ENCODE assay signal across 7 cellular contexts in the genomic region with DNA sequence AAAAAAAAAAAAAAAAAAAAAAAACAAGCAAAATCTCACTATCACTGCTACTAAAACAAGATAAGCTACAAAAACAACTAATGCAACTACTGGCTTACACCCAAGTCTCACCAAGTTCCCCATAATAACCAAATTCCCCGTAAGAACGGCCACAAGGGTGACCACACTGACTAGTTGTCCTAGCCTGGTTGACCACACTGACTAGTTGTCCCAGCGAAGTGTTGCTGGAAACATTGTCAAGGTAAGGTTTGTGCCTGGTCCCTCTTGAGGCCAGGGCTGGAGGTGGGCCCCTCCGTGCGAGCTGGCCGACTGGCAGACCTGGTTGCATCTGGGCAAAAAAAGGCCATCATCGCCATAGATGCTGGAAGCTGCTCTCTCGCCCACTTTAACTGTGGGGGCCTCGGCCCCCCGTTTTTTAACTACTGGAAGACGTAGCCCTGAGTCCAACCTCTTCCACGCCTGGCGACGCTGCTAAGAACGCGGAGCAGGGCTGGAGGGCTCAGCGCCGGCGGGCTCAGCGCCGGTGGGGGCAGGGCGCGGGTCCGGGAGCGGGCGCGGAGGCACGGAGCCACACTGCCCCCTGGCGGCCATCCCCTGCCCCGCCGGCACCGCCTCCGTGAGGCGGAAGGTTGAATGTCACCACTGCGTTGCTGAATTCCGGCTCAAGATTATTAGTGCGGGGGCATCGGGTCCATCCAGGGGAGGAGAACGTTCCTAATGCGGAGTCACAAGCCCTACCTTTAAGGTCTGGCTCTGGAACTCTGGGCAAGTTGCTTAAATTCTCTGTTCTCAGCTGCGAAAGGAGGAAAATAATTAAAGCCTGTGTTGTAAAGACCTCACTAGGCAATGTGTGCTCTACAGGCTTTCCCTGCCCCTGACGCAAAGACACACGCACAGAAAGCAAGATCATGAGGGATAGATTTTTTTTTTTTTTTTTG.
DNase-seq lines count a peak whose midpoint lies in the region; ATAC-seq, FAIRE-seq and TF ChIP-seq lines count a peak whose summit lies in the region.

No MANE protein-coding gene starts in this region.

- no peak for TF ChIP-seq EP300 in HepG2 (IDR thresholded peaks at IDR 0.05; ENCODE audit: low read depth in 2 of 2, low read length in 2 of 2)
- TF ChIP-seq EP300 in HepG2 (CRISPR knock-in tag; IDR thresholded peaks at IDR 0.05; ENCODE audit: borderline replicate concordance): no peak

- no peaks in the 10 kb centered on the region for H3K36me3 ChIP-seq in HepG2 (replicated peaks in 1 of 2; ENCODE audit: control insufficient read depth in 1 of 2, insufficient read depth in 2 of 2, low read length in 2 of 2)

- POLR2A ChIA-PET in HepG2 (lab: Yijun Ruan, JAX): interaction anchor here (0.8 kb wide), 1 partner anchor 343 kb away, joined by 3 read pairs; a partner anchor contains a TSS

- H4K20me1 ChIP-seq in HepG2 (ENCODE audit: insufficient read depth, low read length): no peaks in the 10 kb centered on the region

- peak overlapping the region; percentile 33 for H2AFZ ChIP-seq in HepG2 (ENCODE audit: low read length)

- 10% methylated on average over 9 of the region's 43 CpGs for whole genome bisulfite sequencing in HepG2 (ENCODE audit: low lambda C conversion rate)

- in situ Hi-C loops in HepG2 (cut with HindIII; ENCODE audit: extremely low pct_ligation_motif_present, low pct_unique_long_range_greater_than_20kb): no loop called here

- H3K9me3 ChIP-seq in HepG2 (ENCODE audit: low read length): no peaks in the 10 kb centered on the region

- TF ChIP-seq POLR2A in HepG2 (IDR thresholded peaks at IDR 0.05; ENCODE audit: insufficient read depth in 1 of 2, low read depth in 2 of 2, low read length in 2 of 2): no peak

- CTCF ChIA-PET in HepG2 (lab: Yijun Ruan, JAX; ENCODE audit: low intra/inter-chr PET ratio, low total read pairs): interaction anchor here (0.8 to 1.3 kb wide), 3 partner anchors 99 to 1087 kb away, joined by 3 to 4 read pairs (median 3); no protein-coding TSS in a partner anchor

- peaks cover 10% of the 10 kb centered on the region for H3K4me1 ChIP-seq in HepG2 (ENCODE audit: insufficient read depth, low read length)

- intact Hi-C loops in HepG2 (cut with micrococcal nuclease; ENCODE audit: unreplicated experiment): loop anchor here (5.0 to 10.0 kb wide), 3 partner anchors 153 to 703 kb away; a partner anchor contains a TSS

- peak; percentile 98 for TF ChIP-seq RAD21 in HepG2 (CRISPR knock-in tag; IDR thresholded peaks at IDR 0.05)

- H3K27ac ChIP-seq in HepG2 (ENCODE audit: extremely low read length, insufficient read depth, low read length): no peak overlapping the region

- peaks cover 0 to 38% of the 10 kb centered on the region in 2 experiments; a peak in 3 of 5 replicates for H3K27me3 ChIP-seq in HepG2 (ENCODE audit: control insufficient read depth in 1 of 2, insufficient read depth in 2 of 2, low read length in 2 of 2)

- TF ChIP-seq CTCF in HepG2 (CRISPR knock-in tag; IDR thresholded peaks at IDR 0.05): peak; percentile 90

- H3K4me3 ChIP-seq in HepG2 (replicated peaks in 1 of 3; ENCODE audit: insufficient read depth in 1 of 3, low read depth in 2 of 3, low read length in 3 of 3): peak overlapping the region; percentile 35 to 72 (median 39)

- no peak for FAIRE-seq in HepG2 (lab: Jason Lieb, UNC)

- ATAC-seq in GM18498 (IDR thresholded peaks at IDR 0.05; ENCODE audit: unreplicated experiment): peak; percentile 91
- peak; percentile 75 for ATAC-seq in HG03064 (IDR thresholded peaks at IDR 0.05; ENCODE audit: low read depth, unreplicated experiment)
- peak; percentile 93 for ATAC-seq in HepG2

- BruUV-seq in HepG2 (replicated peaks; lab: Mats Ljungman, UMichigan): no TSS peak

- H3K9ac ChIP-seq in HepG2 (ENCODE audit: insufficient read depth, low read depth, low read length): peak overlapping the region; percentile 4; the same call in 1 of the 2 replicates

- H3K4me2 ChIP-seq in HepG2 (ENCODE audit: low read depth, low read length): peak overlapping the region; percentile 99

- DNase-seq in NCI-H510A (lab: John Stamatoyannopoulos, UW) (peak; percentile 32), dedifferentiated amniotic fluid mesenchymal stem cell (ENCODE audit: extremely low spot score) (peak; percentile 22), HepG2 (ENCODE audit: low spot score) (peak; percentile 28)
- peak; percentile 67 for DNase-seq in activated CD4-positive, alpha-beta T cell treated with anti-CD3 and anti-CD28 coated beads, Interleukin-2, amount 50 U/mL, for 1 hour
- peak; percentile 61 for DNase-seq in stimulated activated CD4-positive, alpha-beta T cell treated with anti-CD3 and anti-CD28 coated beads, Interleukin-2, amount 100 ng/mL, for 4 hours (ENCODE audit: low read depth)

- H3K79me2 ChIP-seq in HepG2 (ENCODE audit: insufficient read depth, low read length): no peaks in the 10 kb centered on the region

TF ChIP-seq in HepG2, 621 proteins besides CTCF, POLR2A, EP300 and RAD21 (continues in another document):
- TF ChIP-seq ZNF724P (CRISPR knock-in tag; IDR thresholded peaks at IDR 0.05; ENCODE audit: borderline replicate concordance) (no peak), ZNF274 (CRISPR knock-in tag; IDR thresholded peaks at IDR 0.05) (peak; percentile 81; the same call in 1 of the 2 replicates), ATF7 (IDR thresholded peaks at IDR 0.05) (no peak), ATF7 (CRISPR knock-in tag; IDR thresholded peaks at IDR 0.05) (no peak), TEAD3 (CRISPR knock-in tag; optimal IDR thresholded peaks at IDR 0.05; ENCODE audit: borderline replicate concordance) (peak; percentile 46), FOXJ3 (CRISPR knock-in tag; IDR thresholded peaks at IDR 0.05; ENCODE audit: borderline replicate concordance) (no peak), RCOR2 (CRISPR knock-in tag; IDR thresholded peaks at IDR 0.05) (peak; percentile 22; the same call in 1 of the 2 replicates), SP2 (CRISPR knock-in tag; IDR thresholded peaks at IDR 0.05) (no peak), JUNB (CRISPR knock-in tag; IDR thresholded peaks at IDR 0.05; ENCODE audit: borderline replicate concordance) (no peak), ZBTB1 (CRISPR knock-in tag; IDR thresholded peaks at IDR 0.05; ENCODE audit: borderline replicate concordance) (no peak), ZNF235 (CRISPR knock-in tag; IDR thresholded peaks at IDR 0.05; ENCODE audit: borderline replicate concordance) (no peak), ZSCAN20 (CRISPR knock-in tag; IDR thresholded peaks at IDR 0.05; ENCODE audit: borderline replicate concordance) (no peak), RFXAP (CRISPR knock-in tag; IDR thresholded peaks at IDR 0.05; ENCODE audit: borderline replicate concordance) (no peak), ZSCAN22 (CRISPR knock-in tag; IDR thresholded peaks at IDR 0.05) (no peak), KDM6A (CRISPR knock-in tag; IDR thresholded peaks at IDR 0.05; ENCODE audit: low read depth) (no peak), TBL1XR1 (IDR thresholded peaks at IDR 0.05; ENCODE audit: borderline replicate concordance, low read length, partially characterized antibody) (no peak), FOXK2 (IDR thresholded peaks at IDR 0.05) (no peak)
- TF ChIP-seq, protein P1, sequence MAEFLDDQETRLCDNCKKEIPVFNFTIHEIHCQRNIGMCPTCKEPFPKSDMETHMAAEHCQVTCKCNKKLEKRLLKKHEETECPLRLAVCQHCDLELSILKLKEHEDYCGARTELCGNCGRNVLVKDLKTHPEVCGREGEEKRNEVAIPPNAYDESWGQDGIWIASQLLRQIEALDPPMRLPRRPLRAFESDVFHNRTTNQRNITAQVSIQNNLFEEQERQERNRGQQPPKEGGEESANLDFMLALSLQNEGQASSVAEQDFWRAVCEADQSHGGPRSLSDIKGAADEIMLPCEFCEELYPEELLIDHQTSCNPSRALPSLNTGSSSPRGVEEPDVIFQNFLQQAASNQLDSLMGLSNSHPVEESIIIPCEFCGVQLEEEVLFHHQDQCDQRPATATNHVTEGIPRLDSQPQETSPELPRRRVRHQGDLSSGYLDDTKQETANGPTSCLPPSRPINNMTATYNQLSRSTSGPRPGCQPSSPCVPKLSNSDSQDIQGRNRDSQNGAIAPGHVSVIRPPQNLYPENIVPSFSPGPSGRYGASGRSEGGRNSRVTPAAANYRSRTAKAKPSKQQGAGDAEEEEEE (CRISPR knock-in tag; IDR thresholded peaks at IDR 0.05; ENCODE audit: borderline replicate concordance): no peak
- TF ChIP-seq, protein P2, sequence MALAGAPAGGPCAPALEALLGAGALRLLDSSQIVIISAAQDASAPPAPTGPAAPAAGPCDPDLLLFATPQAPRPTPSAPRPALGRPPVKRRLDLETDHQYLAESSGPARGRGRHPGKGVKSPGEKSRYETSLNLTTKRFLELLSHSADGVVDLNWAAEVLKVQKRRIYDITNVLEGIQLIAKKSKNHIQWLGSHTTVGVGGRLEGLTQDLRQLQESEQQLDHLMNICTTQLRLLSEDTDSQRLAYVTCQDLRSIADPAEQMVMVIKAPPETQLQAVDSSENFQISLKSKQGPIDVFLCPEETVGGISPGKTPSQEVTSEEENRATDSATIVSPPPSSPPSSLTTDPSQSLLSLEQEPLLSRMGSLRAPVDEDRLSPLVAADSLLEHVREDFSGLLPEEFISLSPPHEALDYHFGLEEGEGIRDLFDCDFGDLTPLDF (CRISPR knock-in tag; IDR thresholded peaks at IDR 0.05): no peak
- TF ChIP-seq, protein P3, sequence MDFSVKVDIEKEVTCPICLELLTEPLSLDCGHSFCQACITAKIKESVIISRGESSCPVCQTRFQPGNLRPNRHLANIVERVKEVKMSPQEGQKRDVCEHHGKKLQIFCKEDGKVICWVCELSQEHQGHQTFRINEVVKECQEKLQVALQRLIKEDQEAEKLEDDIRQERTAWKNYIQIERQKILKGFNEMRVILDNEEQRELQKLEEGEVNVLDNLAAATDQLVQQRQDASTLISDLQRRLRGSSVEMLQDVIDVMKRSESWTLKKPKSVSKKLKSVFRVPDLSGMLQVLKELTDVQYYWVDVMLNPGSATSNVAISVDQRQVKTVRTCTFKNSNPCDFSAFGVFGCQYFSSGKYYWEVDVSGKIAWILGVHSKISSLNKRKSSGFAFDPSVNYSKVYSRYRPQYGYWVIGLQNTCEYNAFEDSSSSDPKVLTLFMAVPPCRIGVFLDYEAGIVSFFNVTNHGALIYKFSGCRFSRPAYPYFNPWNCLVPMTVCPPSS (IDR thresholded peaks at IDR 0.05): no peak
- TF ChIP-seq, protein P4, sequence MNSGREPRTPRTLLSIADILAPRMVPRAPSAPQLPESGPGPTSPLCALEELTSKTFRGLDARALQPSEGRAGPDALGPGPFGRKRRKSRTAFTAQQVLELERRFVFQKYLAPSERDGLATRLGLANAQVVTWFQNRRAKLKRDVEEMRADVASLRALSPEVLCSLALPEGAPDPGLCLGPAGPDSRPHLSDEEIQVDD (CRISPR knock-in tag; IDR thresholded peaks at IDR 0.05; ENCODE audit: borderline replicate concordance): no peak
